Comparison of ENCODE assay signal across 26 cellular contexts in the genomic region with DNA sequence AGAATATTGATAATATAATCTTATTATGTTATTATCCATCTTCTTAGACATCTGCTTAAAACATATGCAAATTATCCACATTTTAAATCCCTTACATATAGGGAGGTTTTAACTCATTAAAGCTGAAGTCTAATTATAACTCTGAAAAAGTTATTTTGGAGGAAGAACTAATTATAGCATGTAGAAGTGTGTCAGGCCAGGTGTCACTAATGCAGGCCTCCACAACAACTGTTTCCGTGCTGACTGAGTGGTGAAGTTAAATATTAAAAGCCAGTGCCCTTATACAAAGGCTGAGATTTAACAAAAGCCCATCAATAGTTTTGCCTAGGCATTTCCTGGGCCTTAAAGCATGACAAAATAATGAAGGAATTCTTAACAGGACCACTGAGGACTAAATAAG.
A peak's percentile ranks its signal among the peaks of the same experiment; 100 is the strongest.
DNase-seq lines count a peak whose midpoint lies in the region; ATAC-seq, FAIRE-seq and TF ChIP-seq lines count a peak whose summit lies in the region.
"Had no signal": no experiment of that assay in that cellular context is flagged by ENCODE, and none has a peak within 500 bp of the region (broad histone marks: within the 10 kb centered on the region; RNA-seq: fewer than 3 reads in every experiment).

No MANE protein-coding gene starts in this region.

- H3K4me1 ChIP-seq in OCI-LY7 (ENCODE audit: insufficient read depth, low read length, poor library complexity, severe bottlenecking): no peaks in the 10 kb centered on the region
- H3K4me1 ChIP-seq: ascending aorta, foreskin keratinocyte, upper lobe of right lung had no signal

- no peak overlapping the region for H2AFZ ChIP-seq in OCI-LY7 (ENCODE audit: low read length)

- POLR2A ChIA-PET in OCI-LY7 (lab: Charles Lee): no interaction called here

- intact Hi-C loops in OCI-LY7 (cut with micrococcal nuclease; ENCODE audit: unreplicated experiment): no loop called here

- H3K36me3 ChIP-seq in OCI-LY7 (ENCODE audit: insufficient read depth, low read length): no peaks in the 10 kb centered on the region
- H3K36me3 ChIP-seq: ascending aorta, upper lobe of right lung had no signal

- H3K4me3 ChIP-seq in OCI-LY7 (ENCODE audit: low read depth, low read length, poor library complexity, severe bottlenecking): no peak overlapping the region
- H3K4me3 ChIP-seq: ascending aorta, dorsolateral prefrontal cortex, GM12878, lung, upper lobe of right lung had no signal

- FAIRE-seq in GM19239 (lab: Jason Lieb, UNC): peak; percentile 78
- FAIRE-seq: GM12878 had no signal

- no peak for TF ChIP-seq CTCF in OCI-LY7 (conservative IDR thresholded peaks at IDR 0.05; ENCODE audit: low read length)

- no peaks in the 10 kb centered on the region for H3K9me3 ChIP-seq in OCI-LY7 (ENCODE audit: low read length)
- H3K9me3 ChIP-seq: ascending aorta, upper lobe of right lung had no signal

- H3K79me2 ChIP-seq in OCI-LY7 (ENCODE audit: insufficient read depth, low read depth, low read length): no peaks in the 10 kb centered on the region

- H3K9me2 ChIP-seq in OCI-LY7 (ENCODE audit: insufficient read depth, low read length): no peaks in the 10 kb centered on the region

- no TSS peak for BruUV-seq in OCI-LY7 (replicated peaks; lab: Mats Ljungman, UMichigan)

- no peak overlapping the region for H3K27ac ChIP-seq in OCI-LY7 (ENCODE audit: low read depth, low read length, poor library complexity, severe bottlenecking)
- H3K27ac ChIP-seq: ascending aorta, dorsolateral prefrontal cortex, foreskin keratinocyte, upper lobe of right lung had no signal

- no peak for DNase-seq in GM19239 (ENCODE audit: insufficient read length, low spot score)
- DNase-seq in renal cortical epithelial cell (ENCODE audit: low read depth): peak; percentile 36
- DNase-seq in OCI-LY7 (ENCODE audit: low spot score): no peak
- DNase-seq in AG08395 (ENCODE audit: low spot score): no peak
- DNase-seq: activated CD4-positive, alpha-beta T cell treated with anti-CD3 and anti-CD28 coated beads for 4 hours; activated CD8-positive, alpha-beta memory T cell treated with anti-CD3 and anti-CD28 coated beads, Interleukin-2, amount 10 ng/mL, durations not matched to agents 7 days and 5 days; CD8-positive, alpha-beta T cell; DMS53; dorsolateral prefrontal cortex; erythroblast; foreskin keratinocyte; hippocampal formation; NCI-H1694 treated with DMSO at 0.1 percent for 48 hours; NCI-H69; nucleus accumbens; SIG-M5; stimulated activated CD8-positive, alpha-beta memory T cell treated with anti-CD3 and anti-CD28 coated beads, Interleukin-4, amount 100 ng/mL, for 48 hours; T-cell; upper lobe of right lung had no signal

- CTCF ChIA-PET in OCI-LY7 (lab: Charles Lee; ENCODE audit: unreplicated experiment): no interaction called here

- peak; percentile 58 for ATAC-seq in HG02571 (IDR thresholded peaks at IDR 0.05; ENCODE audit: unreplicated experiment)
- peak; percentile 92 for ATAC-seq in HG03354 (IDR thresholded peaks at IDR 0.05; ENCODE audit: poor library complexity, severe bottlenecking, unreplicated experiment)
- ATAC-seq in GM21360 (IDR thresholded peaks at IDR 0.05; ENCODE audit: unreplicated experiment): no peak
- ATAC-seq: activated CD8-positive, alpha-beta memory T cell treated with anti-CD3 and anti-CD28 coated beads, Interleukin-2, amount 10 ng/mL, durations not matched to agents 7 days and 5 days; activated naive CD4-positive, alpha-beta T cell treated with anti-CD3 and anti-CD28 coated beads, Interleukin-2, amount 50 U/mL, for 72 hours; CD8-positive, alpha-beta T cell; foreskin keratinocyte; GM12878; T-cell; upper lobe of right lung had no signal

- H4K20me1 ChIP-seq in OCI-LY7 (ENCODE audit: insufficient read depth, low read length): no peaks in the 10 kb centered on the region

- H3K4me2 ChIP-seq in OCI-LY7 (ENCODE audit: low read length): no peak overlapping the region
